8 cellular contexts compared by ENCODE assay signal in genomic region chr2:74958277-74959105, GRCh38. TPM values are rescaled to one million over a fixed set of nuclear protein-coding genes. Genes with fewer than 3 reads are reported as not detected.
DNase-seq lines count a peak whose midpoint lies in the region; TF ChIP-seq lines count a peak whose summit lies in the region.

Gene POLE4, plus strand, starts transcription at chr2:74958643. Its CDS starts 37 bp downstream, at chr2:74958680.

- H3K27ac ChIP-seq in effector memory CD4-positive, alpha-beta T cell (ENCODE audit: insufficient read depth, low read length, poor library complexity, severe bottlenecking) = peak within 1 kb of the TSS; percentile 82

- CTCF ChIA-PET in activated CD8-positive, alpha-beta memory T cell treated with anti-CD3 and anti-CD28 coated beads for 36 hours (lab: Charles Lee) = no interaction called here

- no peaks in the 10 kb centered on the region for H3K9me3 ChIP-seq in effector memory CD4-positive, alpha-beta T cell (ENCODE audit: control insufficient read depth, low read length)

- peaks cover 10% of the 10 kb centered on the region for H3K4me1 ChIP-seq in effector memory CD4-positive, alpha-beta T cell (ENCODE audit: control insufficient read depth, insufficient read depth, low read length, poor library complexity, severe bottlenecking)

- H3K27me3 ChIP-seq in effector memory CD4-positive, alpha-beta T cell (replicated peaks; ENCODE audit: control insufficient read depth, insufficient read depth, low read length, poor library complexity, severe bottlenecking) = no peaks in the 10 kb centered on the region

- H3K36me3 ChIP-seq in effector memory CD4-positive, alpha-beta T cell (ENCODE audit: control insufficient read depth, insufficient read depth, low read length) = peaks cover 4% of the 10 kb centered on the region

- H3K4me3 ChIP-seq in effector memory CD4-positive, alpha-beta T cell (ENCODE audit: insufficient read depth, low read depth, low read length, poor library complexity, severe bottlenecking) = peak within 1 kb of the TSS; percentile 76

- TF ChIP-seq CTCF in GM20000 (IDR thresholded peaks at IDR 0.05; ENCODE audit: extremely low read depth, missing control alignments) = no peak

- DNase-seq in COLO668 (lab: John Stamatoyannopoulos, UW; ENCODE audit: unreplicated experiment) (peak; percentile 94), GM20000 (ENCODE audit: low spot score) (peak; percentile 92), HS-5 (ENCODE audit: low read depth) (peak; percentile 76), NOMO-1 (lab: John Stamatoyannopoulos, UW; ENCODE audit: unreplicated experiment in 2 of 2) (peak; percentile 83 to 91), medulla oblongata (ENCODE audit: extremely low spot score) (peak; percentile 89)
- peak; percentile 84 to 87 (median 86) for DNase-seq in effector memory CD4-positive, alpha-beta T cell
- DNase-seq in stimulated activated CD4-positive, alpha-beta T cell treated with anti-CD3 and anti-CD28 coated beads, TNF-alpha, amount 100 ng/mL, for 48 hours (ENCODE audit: low read depth in 3 of 3) = peak; percentile 88 to 96 (median 91)

- POLR2A ChIA-PET in activated CD8-positive, alpha-beta memory T cell treated with anti-CD3 and anti-CD28 coated beads for 36 hours (lab: Charles Lee) = no interaction called here

RNA-seq across cellular contexts. Expression of gene POLE4, which starts in this region (rescaled TPM):
- 10 to 100 TPM; 68.0 to 72.8 TPM for total RNA-seq in activated CD8-positive, alpha-beta memory T cell treated with anti-CD3 and anti-CD28 coated beads for 36 hours

Comparison
In these comparisons a context has a peak if more than half of its experiments do, and no peak if none do; other contexts are left out.
1. Peak in every context shown above with its lines: DNase-seq, H3K4me3 ChIP-seq and H3K27ac ChIP-seq.